ENCODE assay signal across 23 cellular contexts in genomic region chr11:46129133-46129532, GRCh38.
"Had no signal": no experiment of that assay in that cellular context is flagged by ENCODE, and none has a peak within 500 bp of the region (broad histone marks: within the 10 kb centered on the region; RNA-seq: fewer than 3 reads in every experiment).

No MANE protein-coding gene starts in this region.

- H3K36me3 Mint-ChIP-seq: mesothelial cell of epicardium, naive B cell had no signal

- H3K9me3 ChIP-seq: esophagus squamous epithelium, gastrocnemius medialis, heart right ventricle, left lung, lower lobe of right lung, mucosa of descending colon had no signal

- ATAC-seq: effector memory CD8-positive, alpha-beta T cell; esophagus mucosa; gastrocnemius medialis; heart right ventricle; left cardiac atrium; left lung; left ventricle myocardium superior; lower lobe of right lung; mucosa of descending colon had no signal

- H3K4me1 ChIP-seq: lower lobe of right lung had no signal

- DNase-seq: effector CD8-positive, alpha-beta T cell; effector memory CD8-positive, alpha-beta T cell; endodermal cell; erythroblast; esophagus squamous epithelium; foreskin fibroblast; foreskin melanocyte; gastrocnemius medialis; glutamatergic neuron; head of caudate nucleus; heart right ventricle; hippocampal formation; left cardiac atrium; left lung; left ventricle myocardium superior; lower lobe of right lung; mesenchymal stem cell; mucosa of descending colon; naive B cell had no signal

- H3K36me3 ChIP-seq: esophagus squamous epithelium, gastrocnemius medialis, heart right ventricle, left lung, lower lobe of right lung had no signal

- H3K27me3 Mint-ChIP-seq: effector memory CD8-positive, alpha-beta T cell; naive B cell had no signal

- H3K27ac Mint-ChIP-seq: effector memory CD8-positive, alpha-beta T cell; endodermal cell; mesothelial cell of epicardium; naive B cell had no signal

- H3K4me1 Mint-ChIP-seq: mesothelial cell of epicardium had no signal

- H3K27me3 ChIP-seq: gastrocnemius medialis, heart right ventricle, left lung had no signal

- H3K27ac ChIP-seq: coronary artery, epithelial cell of prostate, esophagus squamous epithelium, gastrocnemius medialis, heart right ventricle, left lung, lower lobe of right lung had no signal

- H3K4me3 ChIP-seq: coronary artery, esophagus squamous epithelium, gastrocnemius medialis, heart right ventricle, left lung, lower lobe of right lung, mucosa of descending colon had no signal

- H3K4me3 Mint-ChIP-seq: effector memory CD8-positive, alpha-beta T cell; endodermal cell; mesothelial cell of epicardium; naive B cell had no signal

- H3K9me3 Mint-ChIP-seq: effector memory CD8-positive, alpha-beta T cell; endodermal cell; mesothelial cell of epicardium; naive B cell had no signal
